1 cellular context compared by ENCODE assay signal in genomic region chr5:103271570-103272289, GRCh38.
TF ChIP-seq lines count a peak whose summit lies in the region.

No MANE protein-coding gene starts in this region.

TF ChIP-seq in SK-N-SH, 30 proteins besides CTCF, POLR2A, EP300 and RAD21 (continued from another document):
- TF ChIP-seq REST (IDR thresholded peaks at IDR 0.05; ENCODE audit: low read depth, low read length), result no peak
- TF ChIP-seq, protein P1, sequence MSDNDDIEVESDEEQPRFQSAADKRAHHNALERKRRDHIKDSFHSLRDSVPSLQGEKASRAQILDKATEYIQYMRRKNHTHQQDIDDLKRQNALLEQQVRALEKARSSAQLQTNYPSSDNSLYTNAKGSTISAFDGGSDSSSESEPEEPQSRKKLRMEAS (IDR thresholded peaks at IDR 0.05; ENCODE audit: low read depth), result no peak
- TF ChIP-seq JUND (IDR thresholded peaks at IDR 0.05), result no peak
- TF ChIP-seq, protein P2, sequence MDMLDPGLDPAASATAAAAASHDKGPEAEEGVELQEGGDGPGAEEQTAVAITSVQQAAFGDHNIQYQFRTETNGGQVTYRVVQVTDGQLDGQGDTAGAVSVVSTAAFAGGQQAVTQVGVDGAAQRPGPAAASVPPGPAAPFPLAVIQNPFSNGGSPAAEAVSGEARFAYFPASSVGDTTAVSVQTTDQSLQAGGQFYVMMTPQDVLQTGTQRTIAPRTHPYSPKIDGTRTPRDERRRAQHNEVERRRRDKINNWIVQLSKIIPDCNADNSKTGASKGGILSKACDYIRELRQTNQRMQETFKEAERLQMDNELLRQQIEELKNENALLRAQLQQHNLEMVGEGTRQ (IDR thresholded peaks at IDR 0.05; ENCODE audit: borderline replicate concordance, low read depth, low read length), result no peak
